ENCODE assay signal across 1 cellular context in genomic region chr18:68847219-68847860, GRCh38.
TF ChIP-seq lines count a peak whose summit lies in the region.

No MANE protein-coding gene starts in this region.

TF ChIP-seq in H1, 55 proteins besides CTCF, POLR2A, EP300 and RAD21 (continued from another document):
- TF ChIP-seq ZNF274 (IDR thresholded peaks at IDR 0.05; ENCODE audit: borderline replicate concordance, extremely low read depth, low read length) (no peak), BRCA1 (IDR thresholded peaks at IDR 0.05; ENCODE audit: low read depth, low read length) (no peak), PHF8 (conservative IDR thresholded peaks at IDR 0.05; ENCODE audit: low read depth, low read length) (no peak), SP2 (IDR thresholded peaks at IDR 0.05; ENCODE audit: low read length) (no peak), POU5F1 (IDR thresholded peaks at IDR 0.05; ENCODE audit: low read depth, low read length) (no peak), SIN3A (conservative IDR thresholded peaks at IDR 0.05 in 1 of 2, IDR thresholded peaks at IDR 0.05 in 1 of 2; ENCODE audit: low read depth in 1 of 2, low read length in 2 of 2) (no peak)
TF ChIP-seq in H1: peak in this region for 0.
